8 cellular contexts compared by ENCODE assay signal in the genomic region with DNA sequence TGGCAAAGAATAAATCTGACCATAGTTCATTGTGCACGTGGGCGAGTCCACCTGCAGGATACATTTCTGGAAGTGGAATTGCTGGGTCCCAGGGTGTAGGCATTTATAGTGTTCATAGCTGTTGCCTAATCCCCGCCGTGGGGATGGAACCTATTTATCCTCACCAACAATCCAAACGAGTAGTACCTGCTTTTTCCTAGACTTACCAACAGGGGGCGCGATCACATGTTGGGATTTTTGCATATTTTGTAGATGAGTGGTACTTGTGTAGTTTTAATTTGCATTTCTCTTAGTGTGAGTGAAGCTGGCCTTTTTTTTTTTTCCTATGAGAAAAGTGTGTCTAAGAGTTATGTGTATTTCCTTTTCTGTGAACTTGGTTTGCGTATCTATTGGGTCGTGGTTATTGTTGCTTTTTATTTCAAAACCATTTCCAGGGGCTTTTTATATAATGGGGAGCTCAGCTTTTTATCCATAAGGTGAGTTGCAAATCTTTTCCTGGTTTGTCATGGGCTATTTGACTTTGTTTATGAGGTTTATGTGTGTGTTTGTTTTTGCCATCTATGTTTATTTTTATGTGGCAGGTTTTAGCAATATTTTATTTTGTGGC.
DNase-seq lines count a peak whose midpoint lies in the region; ATAC-seq, FAIRE-seq and TF ChIP-seq lines count a peak whose summit lies in the region.

No MANE protein-coding gene starts in this region.

- WGBS in sigmoid colon, 2 donors: 15 to 28% methylated on average over 9 of the region's 9 CpGs

- H3K36me3 ChIP-seq in adipocyte (ENCODE audit: control insufficient read depth, insufficient read depth, low read length, severe bottlenecking): no peaks in the 10 kb centered on the region
- no peaks in the 10 kb centered on the region for H3K36me3 ChIP-seq in left ventricle myocardium inferior
- H3K36me3 ChIP-seq in sigmoid colon: no peaks in the 10 kb centered on the region

- peak; percentile 93 for FAIRE-seq in G401.6 (lab: Jason Lieb, UNC)

- H3K27ac Mint-ChIP-seq in T-helper 17 cell: peak overlapping the region; percentile 9

- H3K4me3 ChIP-seq in adipocyte (ENCODE audit: low read length) (no peak overlapping the region), left ventricle myocardium inferior (no peak overlapping the region), sigmoid colon (no peak overlapping the region)

- H3K4me1 Mint-ChIP-seq in T-helper 17 cell: peaks cover 9% of the 10 kb centered on the region

- no peak for TF ChIP-seq POLR2A in sigmoid colon (IDR thresholded peaks at IDR 0.05)

- TF ChIP-seq EP300 in sigmoid colon (IDR thresholded peaks at IDR 0.05): no peak

- H3K27me3 ChIP-seq in adipocyte (replicated peaks; ENCODE audit: control insufficient read depth, insufficient read depth, low read length) (peaks cover 14% of the 10 kb centered on the region), left ventricle myocardium inferior (ENCODE audit: low read depth) (peaks cover 32% of the 10 kb centered on the region), sigmoid colon (peaks cover 0 to 16% (median 2%) of the 10 kb centered on the region in 3 donors)

- peaks cover 34% of the 10 kb centered on the region for H3K27me3 Mint-ChIP-seq in T-helper 17 cell

- H3K9me3 ChIP-seq in T-helper 17 cell (ENCODE audit: control insufficient read depth, low read length, poor library complexity, severe bottlenecking): no peaks in the 10 kb centered on the region
- no peaks in the 10 kb centered on the region for H3K9me3 ChIP-seq in adipocyte (ENCODE audit: control insufficient read depth, low read length)
- H3K9me3 ChIP-seq in left ventricle myocardium inferior (replicated peaks): no peaks in the 10 kb centered on the region
- no peaks in the 10 kb centered on the region for H3K9me3 ChIP-seq in sigmoid colon

- DNase-seq in M059J (ENCODE audit: low read depth): peak; percentile 77
- DNase-seq in T-helper 17 cell: peak; percentile 34 to 48 (median 38)
- DNase-seq in adipocyte (ENCODE audit: low read depth): peak; percentile 87
- DNase-seq in left ventricle myocardium inferior: no peak
- no peak for DNase-seq in sigmoid colon

- no peak overlapping the region for H3K9ac ChIP-seq in adipocyte (ENCODE audit: low read length)

- H3K27ac ChIP-seq in left ventricle myocardium inferior (replicated peaks) (no peak overlapping the region), sigmoid colon (no peak overlapping the region)

- no peak overlapping the region for H3K4me3 Mint-ChIP-seq in T-helper 17 cell

- no peaks in the 10 kb centered on the region for H3K36me3 Mint-ChIP-seq in T-helper 17 cell (ENCODE audit: low read depth)

- peak; percentile 82 for TF ChIP-seq CTCF in left ventricle myocardium inferior (IDR thresholded peaks at IDR 0.05; ENCODE audit: borderline replicate concordance)
- peak; percentile 10 to 70 (median 63) for TF ChIP-seq CTCF in sigmoid colon (IDR thresholded peaks at IDR 0.05)

- ATAC-seq in T-helper 17 cell (peak; percentile 69), HG03521 (IDR thresholded peaks at IDR 0.05; ENCODE audit: unreplicated experiment) (no peak), GM19452 (IDR thresholded peaks at IDR 0.05; ENCODE audit: unreplicated experiment) (no peak)

- peaks cover 8% of the 10 kb centered on the region for H3K4me1 ChIP-seq in adipocyte (ENCODE audit: control insufficient read depth, insufficient read depth, low read length)
- H3K4me1 ChIP-seq in left ventricle myocardium inferior: peaks cover 6% of the 10 kb centered on the region
- no peaks in the 10 kb centered on the region for H3K4me1 ChIP-seq in sigmoid colon

- intact Hi-C loops in left ventricle myocardium inferior (cut with micrococcal nuclease): loop anchor here (10.0 kb wide), 1 partner anchor 79 kb away; no protein-coding TSS in a partner anchor
- intact Hi-C loops in sigmoid colon (cut with DNase I): loop anchor here (5.0 kb wide), 2 partner anchors 77 to 127 kb away; no protein-coding TSS in a partner anchor

Comparison
In these comparisons a context has a peak if more than half of its experiments do, and no peak if none do; other contexts are left out.
1. DNase-seq: peak in M059J (single experiment), T-helper 17 cell (3 of 3) and adipocyte (single experiment); none in left ventricle myocardium inferior (single experiment) and sigmoid colon (single experiment).